In genomic region chr3:141619450-141619849, GRCh38 we compare ENCODE assay signal across 23 cellular contexts.
"Had no signal": no experiment of that assay in that cellular context is flagged by ENCODE, and none has a peak within 500 bp of the region (broad histone marks: within the 10 kb centered on the region; RNA-seq: fewer than 3 reads in every experiment).

No MANE protein-coding gene starts in this region.

- H3K27me3 ChIP-seq: body of pancreas had no signal

- DNase-seq: activated B cell treated with CpG ODN at 0.5 μM for 24 hours; activated CD4-positive, alpha-beta memory T cell treated with anti-CD3 and anti-CD28 coated beads, Interleukin-2, amount 10 ng/mL, durations not matched to agents 7 days and 5 days; activated CD4-positive, alpha-beta T cell treated with anti-CD3 and anti-CD28 coated beads for 1 hour; activated CD8-positive, alpha-beta memory T cell treated with anti-CD3 and anti-CD28 coated beads, Interleukin-2, amount 50 U/mL, for 48 hours; activated effector memory CD4-positive, alpha-beta T cell treated with Interleukin-2 at 50 U/mL for 16 hours; activated naive CD4-positive, alpha-beta T cell; activated T-cell treated with anti-CD3 and anti-CD28 coated beads, Interleukin-2, amount 50 U/mL, for 1 hour; aorta; body of pancreas; central memory CD4-positive, alpha-beta T cell; KG1; NCI-H1092; NCI-H1417; NCI-H1694; NCI-H2029; NCI-H2107; NCI-H2171 treated with DMSO at 0.1 percent for 48 hours; NCI-H226; NCI-H526 treated with DMSO at 0.1 percent for 48 hours; NCI-H82; SIG-M5; T-helper 17 cell; T-helper 9 cell had no signal

- H3K4me1 ChIP-seq: body of pancreas had no signal

- H3K27ac ChIP-seq: body of pancreas had no signal

- H3K9me3 ChIP-seq: body of pancreas had no signal

- ATAC-seq: body of pancreas, T-helper 17 cell had no signal

- H3K4me3 ChIP-seq: body of pancreas had no signal
